ENCODE assay signal across 8 cellular contexts in genomic region chr3:13091898-13092620, GRCh38. TPM values are rescaled to one million over a fixed set of nuclear protein-coding genes. Genes with fewer than 3 reads are reported as not detected.
DNase-seq lines count a peak whose midpoint lies in the region; ATAC-seq and TF ChIP-seq lines count a peak whose summit lies in the region.

No MANE protein-coding gene starts in this region.

- H3K36me3 ChIP-seq in neural progenitor cell, result no peaks in the 10 kb centered on the region

- TF ChIP-seq CTCF in fibroblast of pulmonary artery (IDR thresholded peaks at IDR 0.05; ENCODE audit: low read length, missing control alignments) (peak; percentile 91), neural progenitor cell (IDR thresholded peaks at IDR 0.05) (peak; percentile 90)

- peaks cover 18% of the 10 kb centered on the region for H3K27me3 Mint-ChIP-seq in neural progenitor cell (ENCODE audit: insufficient read depth, low read depth)
- peaks cover 8% of the 10 kb centered on the region for H3K27me3 Mint-ChIP-seq in stimulated activated naive CD8-positive, alpha-beta T cell treated with anti-CD3 and anti-CD28 coated beads, Interleukin-15, amount 100 ng/mL, for 72 hours

- H3K4me1 Mint-ChIP-seq in neural progenitor cell, result peaks cover 53% of the 10 kb centered on the region
- peaks cover 12% of the 10 kb centered on the region for H3K4me1 Mint-ChIP-seq in stimulated activated naive CD8-positive, alpha-beta T cell treated with anti-CD3 and anti-CD28 coated beads, Interleukin-15, amount 100 ng/mL, for 72 hours

- H3K27ac ChIP-seq in neural progenitor cell, result no peak overlapping the region

- H3F3A ChIP-seq in neural progenitor cell (ENCODE audit: low read depth), result peaks cover 3% of the 10 kb centered on the region

- no peaks in the 10 kb centered on the region for H3K9me3 Mint-ChIP-seq in neural progenitor cell
- no peaks in the 10 kb centered on the region for H3K9me3 Mint-ChIP-seq in stimulated activated naive CD8-positive, alpha-beta T cell treated with anti-CD3 and anti-CD28 coated beads, Interleukin-15, amount 100 ng/mL, for 72 hours

- peak overlapping the region; percentile 60 for H3K27ac Mint-ChIP-seq in neural progenitor cell
- peak overlapping the region in 1 of 2 donors; percentile 35 for H3K27ac Mint-ChIP-seq in stimulated activated naive CD8-positive, alpha-beta T cell treated with anti-CD3 and anti-CD28 coated beads, Interleukin-15, amount 100 ng/mL, for 72 hours

- no peak overlapping the region for H3K4me3 Mint-ChIP-seq in neural progenitor cell
- H3K4me3 Mint-ChIP-seq in stimulated activated naive CD8-positive, alpha-beta T cell treated with anti-CD3 and anti-CD28 coated beads, Interleukin-15, amount 100 ng/mL, for 72 hours, result no peak overlapping the region

- H3K79me2 ChIP-seq in neural progenitor cell (ENCODE audit: low read depth), result no peaks in the 10 kb centered on the region

- no peak overlapping the region for H3K9ac ChIP-seq in neural progenitor cell

- DNase-seq in SIG-M5 treated with dmso at 0.1 percent for 504 hours (lab: John Stamatoyannopoulos, UW; ENCODE audit: unreplicated experiment), result peak; percentile 72
- no peak for DNase-seq in SIG-M5 (lab: John Stamatoyannopoulos, UW)
- peak; percentile 61 for DNase-seq in RKO (ENCODE audit: low spot score)
- DNase-seq in activated T-helper 1 cell treated with Interleukin-2 at 50 U/mL for 16 hours (ENCODE audit: low read depth), result peak; percentile 61
- DNase-seq in fibroblast of pulmonary artery (ENCODE audit: low read depth), result peak; percentile 79
- DNase-seq in neural progenitor cell (ENCODE audit: low spot score), result peak; percentile 83
- peak; percentile 77 to 79 for DNase-seq in stimulated activated naive CD8-positive, alpha-beta T cell treated with anti-CD3 and anti-CD28 coated beads, Interleukin-15, amount 100 ng/mL, for 72 hours

- ATAC-seq in HG03442 (IDR thresholded peaks at IDR 0.05; ENCODE audit: unreplicated experiment), result peak; percentile 61
- peak; percentile 89 for ATAC-seq in stimulated activated naive CD8-positive, alpha-beta T cell treated with anti-CD3 and anti-CD28 coated beads, Interleukin-15, amount 100 ng/mL, for 72 hours

- no peaks in the 10 kb centered on the region for H3K27me3 ChIP-seq in neural progenitor cell

- H3K4me3 ChIP-seq in fibroblast of pulmonary artery (replicated peaks; ENCODE audit: low read depth, low read length), result no peak overlapping the region
- no peak overlapping the region for H3K4me3 ChIP-seq in neural progenitor cell

- peaks cover 16% of the 10 kb centered on the region for H3K4me1 ChIP-seq in neural progenitor cell

- H3K4me2 ChIP-seq in neural progenitor cell, result no peak overlapping the region

- H2AFZ ChIP-seq in neural progenitor cell (replicated peaks), result no peak overlapping the region

- H3K36me3 Mint-ChIP-seq in neural progenitor cell, result no peaks in the 10 kb centered on the region

- H4K20me1 ChIP-seq in neural progenitor cell (ENCODE audit: low read depth), result no peaks in the 10 kb centered on the region

- no peaks in the 10 kb centered on the region for H3K9me3 ChIP-seq in neural progenitor cell (ENCODE audit: low read depth)

RNA-seq across cellular contexts. Expression of gene IQSEC1, which starts 18.8 kb away (rescaled TPM):
- total RNA-seq in neural progenitor cell (ENCODE audit: low replicate concordance), result 8.9 and 19.7 TPM in 2 replicates
